In genomic region chr5:36502608-36503007, GRCh38 we compare ENCODE assay signal across 14 cellular contexts.
A peak's percentile ranks its signal among the peaks of the same experiment; 100 is the strongest.
DNase-seq lines count a peak whose midpoint lies in the region; ATAC-seq and TF ChIP-seq lines count a peak whose summit lies in the region.
"Had no signal": no experiment of that assay in that cellular context is flagged by ENCODE, and none has a peak within 500 bp of the region (broad histone marks: within the 10 kb centered on the region; RNA-seq: fewer than 3 reads in every experiment).

No MANE protein-coding gene starts in this region.

- H4K20me1 ChIP-seq in Karpas-422 (ENCODE audit: insufficient read depth, low read depth, low read length): no peaks in the 10 kb centered on the region

- no peaks in the 10 kb centered on the region for H3K79me2 ChIP-seq in Karpas-422 (ENCODE audit: low read length)

- intact Hi-C loops in left lung (cut with DNase I): loop anchor here in 1 of 2 donors (10.0 kb wide), 1 partner anchor 88 kb away; no protein-coding TSS in a partner anchor

- H3K9me3 ChIP-seq in left lung: no peaks in the 10 kb centered on the region
- no peaks in the 10 kb centered on the region for H3K9me3 ChIP-seq in Karpas-422 (ENCODE audit: low read length)
- H3K9me3 ChIP-seq in CD8-positive, alpha-beta memory T cell (ENCODE audit: low read length): no peaks in the 10 kb centered on the region
- H3K9me3 ChIP-seq: stomach had no signal

- H3K4me3 ChIP-seq in brain microvascular endothelial cell (ENCODE audit: low read depth, low read length) (no peak overlapping the region), left lung (no peak overlapping the region), Karpas-422 (ENCODE audit: low read length) (no peak overlapping the region)
- H3K4me3 ChIP-seq in CD8-positive, alpha-beta memory T cell (ENCODE audit: low read length): no peak overlapping the region
- H3K4me3 ChIP-seq: stomach had no signal

- H3K9ac ChIP-seq in Karpas-422 (ENCODE audit: low read length): no peak overlapping the region

- H2AFZ ChIP-seq in Karpas-422 (ENCODE audit: low read length): no peak overlapping the region

- no peaks in the 10 kb centered on the region for H3K36me3 ChIP-seq in brain microvascular endothelial cell (replicated peaks)
- H3K36me3 ChIP-seq in left lung: no peaks in the 10 kb centered on the region
- H3K36me3 ChIP-seq in Karpas-422 (ENCODE audit: insufficient read depth, low read length): no peaks in the 10 kb centered on the region
- H3K36me3 ChIP-seq in CD8-positive, alpha-beta memory T cell (ENCODE audit: insufficient read depth, low read length): no peaks in the 10 kb centered on the region
- H3K36me3 ChIP-seq: stomach had no signal

- H3K9me3 Mint-ChIP-seq in CD8-positive, alpha-beta memory T cell: no peaks in the 10 kb centered on the region
- H3K9me3 Mint-ChIP-seq: activated T-cell treated with anti-CD3 and anti-CD28 coated beads, Interleukin-2, amount 50 U/mL, for 24 hours; natural killer cell had no signal

- no peak overlapping the region for H3K27ac ChIP-seq in brain microvascular endothelial cell
- H3K27ac ChIP-seq in left lung: no peak overlapping the region
- H3K27ac ChIP-seq in Karpas-422 (ENCODE audit: low read length): no peak overlapping the region
- no peak overlapping the region for H3K27ac ChIP-seq in CD8-positive, alpha-beta memory T cell (ENCODE audit: low read depth, low read length)
- H3K27ac ChIP-seq: stomach, VCaP had no signal

- H3K4me2 ChIP-seq in Karpas-422 (ENCODE audit: low read depth, low read length, poor library complexity, severe bottlenecking): no peak overlapping the region

- DNase-seq in AG09319 (ENCODE audit: extremely low read depth, low read depth) (peak; percentile 92), M059J (ENCODE audit: low read depth) (peak; percentile 100), brain microvascular endothelial cell (peak; percentile 85), left lung (no peak), Karpas-422 (no peak), pons (ENCODE audit: low spot score) (no peak)
- DNase-seq in CD8-positive, alpha-beta memory T cell: no peak
- DNase-seq: activated T-cell treated with anti-CD3 and anti-CD28 coated beads, Interleukin-2, amount 50 U/mL, for 24 hours; cortex of kidney; natural killer cell; stomach had no signal

- H3K27me3 ChIP-seq in brain microvascular endothelial cell (replicated peaks) (no peaks in the 10 kb centered on the region), left lung (no peaks in the 10 kb centered on the region), Karpas-422 (ENCODE audit: low read length) (no peaks in the 10 kb centered on the region)
- H3K27me3 ChIP-seq in CD8-positive, alpha-beta memory T cell (ENCODE audit: insufficient read depth, low read length, poor library complexity, severe bottlenecking): no peaks in the 10 kb centered on the region
- H3K27me3 ChIP-seq: stomach had no signal

- ATAC-seq in left lung (peak; percentile 81), GM21360 (IDR thresholded peaks at IDR 0.05; ENCODE audit: unreplicated experiment) (no peak)
- ATAC-seq: natural killer cell had no signal

- H3K4me1 ChIP-seq in left lung (no peaks in the 10 kb centered on the region), Karpas-422 (ENCODE audit: low read length) (no peaks in the 10 kb centered on the region)
- H3K4me1 ChIP-seq in CD8-positive, alpha-beta memory T cell (ENCODE audit: insufficient read depth, low read length): no peaks in the 10 kb centered on the region

- CTCF ChIA-PET in CD8-positive, alpha-beta memory T cell (lab: Charles Lee): no interaction called here

- peaks cover 7 to 13% of the 10 kb centered on the region in 2 donors for H3K27me3 Mint-ChIP-seq in CD8-positive, alpha-beta memory T cell

- POLR2A ChIA-PET in CD8-positive, alpha-beta memory T cell (lab: Charles Lee): no interaction called here

- H3K27ac Mint-ChIP-seq in CD8-positive, alpha-beta memory T cell: no peak overlapping the region
- H3K27ac Mint-ChIP-seq: activated T-cell treated with anti-CD3 and anti-CD28 coated beads, Interleukin-2, amount 50 U/mL, for 24 hours; CD14-positive monocyte; natural killer cell had no signal

- H3K4me3 Mint-ChIP-seq in CD8-positive, alpha-beta memory T cell: no peak overlapping the region
- H3K4me3 Mint-ChIP-seq: activated T-cell treated with anti-CD3 and anti-CD28 coated beads, Interleukin-2, amount 50 U/mL, for 24 hours; CD14-positive monocyte; natural killer cell had no signal

- no peak for TF ChIP-seq CTCF in AG09319 (IDR thresholded peaks at IDR 0.05; ENCODE audit: low read depth, low read length)
- TF ChIP-seq CTCF in brain microvascular endothelial cell (IDR thresholded peaks at IDR 0.05; ENCODE audit: low read depth, low read length, missing control alignments): no peak
- no peak for TF ChIP-seq CTCF in left lung (IDR thresholded peaks at IDR 0.05)

- no peaks in the 10 kb centered on the region for H3K36me3 Mint-ChIP-seq in CD8-positive, alpha-beta memory T cell
- H3K36me3 Mint-ChIP-seq: CD14-positive monocyte, natural killer cell had no signal

- H3K4me1 Mint-ChIP-seq in CD8-positive, alpha-beta memory T cell: no peaks in the 10 kb centered on the region
- H3K4me1 Mint-ChIP-seq: natural killer cell had no signal

- in situ Hi-C loops in brain microvascular endothelial cell (cut with HindIII; ENCODE audit: low pct_ligation_motif_present, low sequenced_read_pairs): no loop called here

- H3K9me2 ChIP-seq in Karpas-422 (replicated peaks; ENCODE audit: insufficient read depth, low read length): no peaks in the 10 kb centered on the region

Comparison
In these comparisons a context has a peak if more than half of its experiments do, and no peak if none do; other contexts are left out.
1. DNase-seq: peak in AG09319 (single experiment), M059J (single experiment) and brain microvascular endothelial cell (single experiment); none in left lung (0 of 2), Karpas-422 (single experiment), CD8-positive, alpha-beta memory T cell (0 of 5) and pons (single experiment).